20 cellular contexts compared by ENCODE assay signal in genomic region chr10:88095291-88095721, GRCh38.
DNase-seq lines count a peak whose midpoint lies in the region; ATAC-seq and TF ChIP-seq lines count a peak whose summit lies in the region.
"Had no signal": no experiment of that assay in that cellular context is flagged by ENCODE, and none has a peak within 500 bp of the region (broad histone marks: within the 10 kb centered on the region; RNA-seq: fewer than 3 reads in every experiment).

No MANE protein-coding gene starts in this region.

- no TSS peak for BruUV-seq in Caco-2 (replicated peaks; lab: Mats Ljungman, UMichigan)

- H3K4me2 ChIP-seq in osteoblast (ENCODE audit: insufficient read depth, low read length): peak overlapping the region; percentile 20
- H3K4me2 ChIP-seq: BLaER1, neural progenitor cell, SK-N-SH had no signal

- H3K4me1 ChIP-seq in RWPE2 (ENCODE audit: insufficient read depth, poor library complexity, severe bottlenecking) (peaks cover 10% of the 10 kb centered on the region), osteoblast (ENCODE audit: insufficient read depth, low read length) (peaks cover 11% of the 10 kb centered on the region), Caco-2 (peaks cover 5% of the 10 kb centered on the region; the same call in 1 of the 2 replicates)
- H3K4me1 ChIP-seq: HAP-1, neural progenitor cell had no signal

- H3K27ac ChIP-seq in RWPE2 (ENCODE audit: poor library complexity, severe bottlenecking): no peak overlapping the region
- H3K27ac ChIP-seq in osteoblast (ENCODE audit: low read depth, low read length): no peak overlapping the region
- no peak overlapping the region for H3K27ac ChIP-seq in caudate nucleus (ENCODE audit: low read depth, low read length)
- H3K27ac ChIP-seq: BLaER1, neural progenitor cell had no signal

- H3K79me2 ChIP-seq in osteoblast (ENCODE audit: insufficient read depth, low read length): no peaks in the 10 kb centered on the region

- no peaks in the 10 kb centered on the region for H3K27me3 Mint-ChIP-seq in Caco-2 (ENCODE audit: insufficient read depth, unreplicated experiment)
- H3K27me3 Mint-ChIP-seq: stimulated activated naive B cell treated with anti-CD40 and anti-IgM and Interleukin-4, amounts not matched to agents 10 μg/mL and 1 μg/mL and 100 μg/mL, for 72 hours had no signal

- H3K27ac Mint-ChIP-seq in Caco-2 (ENCODE audit: unreplicated experiment): no peak overlapping the region
- H3K27ac Mint-ChIP-seq: activated CD8-positive, alpha-beta T cell treated with anti-CD3 and anti-CD28 coated beads for 36 hours; neural progenitor cell; stimulated activated naive B cell treated with anti-CD40 and anti-IgM and Interleukin-4, amounts not matched to agents 10 μg/mL and 1 μg/mL and 100 μg/mL, for 72 hours had no signal

- no peaks in the 10 kb centered on the region for H3K4me1 Mint-ChIP-seq in Caco-2 (ENCODE audit: low read depth, unreplicated experiment)
- H3K4me1 Mint-ChIP-seq: neural progenitor cell had no signal

- peak; percentile 78 for ATAC-seq in RWPE2 (ENCODE audit: low read depth)
- ATAC-seq: activated CD8-positive, alpha-beta T cell treated with anti-CD3 and anti-CD28 coated beads for 36 hours; stimulated activated naive B cell treated with anti-CD40 and anti-IgM and Interleukin-4, amounts not matched to agents 10 μg/mL and 1 μg/mL and 100 μg/mL, for 72 hours had no signal

- H3K9me3 ChIP-seq in RWPE2 (ENCODE audit: severe bottlenecking) (no peaks in the 10 kb centered on the region), osteoblast (ENCODE audit: low read depth, low read length) (no peaks in the 10 kb centered on the region), Caco-2 (no peaks in the 10 kb centered on the region)
- H3K9me3 ChIP-seq: BLaER1, HAP-1, SK-N-SH had no signal

- CTCF ChIA-PET in Caco-2 (lab: Charles Lee): interaction anchor here (1.0 kb wide), 1 partner anchor 307 kb away, joined by 3 read pairs; no protein-coding TSS in a partner anchor

- H4K20me1 ChIP-seq in osteoblast (ENCODE audit: insufficient read depth, low read length): no peaks in the 10 kb centered on the region
- H4K20me1 ChIP-seq: BLaER1 had no signal

- POLR2A ChIA-PET in Caco-2 (lab: Charles Lee): no interaction called here

- H3K4me3 ChIP-seq in RWPE2 (ENCODE audit: severe bottlenecking) (no peak overlapping the region), fibroblast of the aortic adventitia (ENCODE audit: low read depth, low read length) (no peak overlapping the region), osteoblast (ENCODE audit: insufficient read depth, low read length) (no peak overlapping the region), Caco-2 (ENCODE audit: low read depth, low read length) (no peak overlapping the region)
- H3K4me3 ChIP-seq: BLaER1, HAP-1, neural progenitor cell had no signal

- no peak overlapping the region for H2AFZ ChIP-seq in osteoblast (ENCODE audit: low read length)
- H2AFZ ChIP-seq: neural progenitor cell had no signal

- H3K4me3 Mint-ChIP-seq in Caco-2 (ENCODE audit: unreplicated experiment): no peak overlapping the region
- H3K4me3 Mint-ChIP-seq: activated CD8-positive, alpha-beta T cell treated with anti-CD3 and anti-CD28 coated beads for 36 hours; neural progenitor cell; stimulated activated naive B cell treated with anti-CD40 and anti-IgM and Interleukin-4, amounts not matched to agents 10 μg/mL and 1 μg/mL and 100 μg/mL, for 72 hours had no signal

- intact Hi-C loops in Caco-2 (cut with micrococcal nuclease; ENCODE audit: unreplicated experiment): no loop called here

- no peaks in the 10 kb centered on the region for H3K36me3 Mint-ChIP-seq in Caco-2 (ENCODE audit: insufficient read depth, unreplicated experiment)
- H3K36me3 Mint-ChIP-seq: neural progenitor cell; stimulated activated naive B cell treated with anti-CD40 and anti-IgM and Interleukin-4, amounts not matched to agents 10 μg/mL and 1 μg/mL and 100 μg/mL, for 72 hours had no signal

- TF ChIP-seq CTCF in RWPE2 (IDR thresholded peaks at IDR 0.05; ENCODE audit: poor library complexity, severe bottlenecking) (no peak), fibroblast of the aortic adventitia (IDR thresholded peaks at IDR 0.05; ENCODE audit: insufficient read depth, low read length) (no peak), osteoblast (IDR thresholded peaks at IDR 0.05; ENCODE audit: extremely low read depth, low read depth, low read length) (no peak), Caco-2 (IDR thresholded peaks at IDR 0.05; ENCODE audit: insufficient read depth in 1 of 2, low read depth in 1 of 2, low read length in 1 of 2, severe bottlenecking in 1 of 2, unreplicated experiment in 1 of 2) (no peak)

- no peaks in the 10 kb centered on the region for H3K27me3 ChIP-seq in RWPE2 (ENCODE audit: insufficient read depth, poor library complexity, severe bottlenecking)
- no peaks in the 10 kb centered on the region for H3K27me3 ChIP-seq in osteoblast (ENCODE audit: insufficient read depth, low read length)
- no peaks in the 10 kb centered on the region for H3K27me3 ChIP-seq in Caco-2 (replicated peaks; ENCODE audit: control insufficient read depth, insufficient read depth, low read length)
- H3K27me3 ChIP-seq: BLaER1, neural progenitor cell had no signal

- no peaks in the 10 kb centered on the region for H3K36me3 ChIP-seq in RWPE2 (ENCODE audit: low read depth)
- no peaks in the 10 kb centered on the region for H3K36me3 ChIP-seq in osteoblast (ENCODE audit: insufficient read depth, low read length)
- no peaks in the 10 kb centered on the region for H3K36me3 ChIP-seq in Caco-2 (ENCODE audit: control insufficient read depth, insufficient read depth, low read length)
- H3K36me3 ChIP-seq: BLaER1, HAP-1, neural progenitor cell had no signal

- H3K9me3 Mint-ChIP-seq in Caco-2 (ENCODE audit: unreplicated experiment): no peaks in the 10 kb centered on the region
- H3K9me3 Mint-ChIP-seq: activated CD8-positive, alpha-beta T cell treated with anti-CD3 and anti-CD28 coated beads for 36 hours; neural progenitor cell; stimulated activated naive B cell treated with anti-CD40 and anti-IgM and Interleukin-4, amounts not matched to agents 10 μg/mL and 1 μg/mL and 100 μg/mL, for 72 hours had no signal

- peak; percentile 86 for DNase-seq in EL
- DNase-seq in RWPE2 (ENCODE audit: low spot score): no peak
- DNase-seq in fibroblast of the aortic adventitia (ENCODE audit: low read depth): peak; percentile 41
- peak; percentile 74 for DNase-seq in osteoblast (ENCODE audit: insufficient read length, low spot score, missing footprints)
- no peak for DNase-seq in H4 (ENCODE audit: low spot score)
- no peak for DNase-seq in NCI-H1105 (lab: John Stamatoyannopoulos, UW)
- no peak for DNase-seq in Caco-2
- no peak for DNase-seq in caudate nucleus (lab: John Stamatoyannopoulos, UW)
- DNase-seq: activated CD8-positive, alpha-beta T cell treated with anti-CD3 and anti-CD28 coated beads for 36 hours; amygdala; dermis blood vessel endothelial cell; KBM-7; mesendoderm; NCI-H1436 treated with DMSO at 0.1 percent for 48 hours; NCI-H446; SK-N-SH; stimulated activated naive B cell treated with anti-CD40 and anti-IgM and Interleukin-4, amounts not matched to agents 10 μg/mL and 1 μg/mL and 100 μg/mL, for 72 hours had no signal

Comparison
In these comparisons a context has a peak if more than half of its experiments do, and no peak if none do; other contexts are left out.
1. DNase-seq: peak in EL (single experiment), fibroblast of the aortic adventitia (single experiment) and osteoblast (single experiment); none in RWPE2 (single experiment), H4 (single experiment), NCI-H1105 (single experiment), Caco-2 (0 of 2) and caudate nucleus (0 of 61).